ENCODE assay signal across 1 cellular context in genomic region chr4:2797545-2798305, GRCh38.
TF ChIP-seq lines count a peak whose summit lies in the region.

No MANE protein-coding gene starts in this region.

TF ChIP-seq in HCT116, 20 proteins besides CTCF, POLR2A, EP300 and RAD21 (continued from another document):
- TF ChIP-seq, protein P1, sequence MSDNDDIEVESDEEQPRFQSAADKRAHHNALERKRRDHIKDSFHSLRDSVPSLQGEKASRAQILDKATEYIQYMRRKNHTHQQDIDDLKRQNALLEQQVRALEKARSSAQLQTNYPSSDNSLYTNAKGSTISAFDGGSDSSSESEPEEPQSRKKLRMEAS (IDR thresholded peaks at IDR 0.05): no peak
- no peak for TF ChIP-seq CEBPB (IDR thresholded peaks at IDR 0.05; ENCODE audit: low read depth)
- TF ChIP-seq, protein P2, sequence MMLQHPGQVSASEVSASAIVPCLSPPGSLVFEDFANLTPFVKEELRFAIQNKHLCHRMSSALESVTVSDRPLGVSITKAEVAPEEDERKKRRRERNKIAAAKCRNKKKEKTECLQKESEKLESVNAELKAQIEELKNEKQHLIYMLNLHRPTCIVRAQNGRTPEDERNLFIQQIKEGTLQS (IDR thresholded peaks at IDR 0.05): no peak
- no peak for TF ChIP-seq ELF1 (IDR thresholded peaks at IDR 0.05; ENCODE audit: borderline replicate concordance, low read depth)
- no peak for TF ChIP-seq SIN3A (IDR thresholded peaks at IDR 0.05; ENCODE audit: low read depth)
- TF ChIP-seq YY1 (IDR thresholded peaks at IDR 0.05; ENCODE audit: extremely low read depth, insufficient replicate concordance, low read depth, low read length): no peak
- TF ChIP-seq EZH2phosphoT487 (IDR thresholded peaks at IDR 0.05; ENCODE audit: borderline replicate concordance): no peak
- no peak for TF ChIP-seq CBX3 (IDR thresholded peaks at IDR 0.05; ENCODE audit: low read depth)
- no peak for TF ChIP-seq EGR1 (IDR thresholded peaks at IDR 0.05; ENCODE audit: low read depth)
